Comparison of ENCODE assay signal across 29 cellular contexts in genomic region chr2:240644859-240645301, GRCh38. TPM values are rescaled to one million over a fixed set of nuclear protein-coding genes. Genes with fewer than 3 reads are reported as not detected.
A peak's percentile ranks its signal among the peaks of the same experiment; 100 is the strongest.
DNase-seq lines count a peak whose midpoint lies in the region; ATAC-seq and TF ChIP-seq lines count a peak whose summit lies in the region.
"Had no signal": no experiment of that assay in that cellular context is flagged by ENCODE, and none has a peak within 500 bp of the region (broad histone marks: within the 10 kb centered on the region; RNA-seq: fewer than 3 reads in every experiment).

No MANE protein-coding gene starts in this region.

- no peaks in the 10 kb centered on the region for H3K4me1 ChIP-seq in endodermal cell (ENCODE audit: control insufficient read depth, insufficient read depth, low read length)
- H3K4me1 ChIP-seq: Caco-2, pancreas, transverse colon had no signal

- no peaks in the 10 kb centered on the region for H3K36me3 ChIP-seq in endodermal cell (ENCODE audit: control insufficient read depth, insufficient read depth, low read length)
- H3K36me3 ChIP-seq: pancreas, transverse colon had no signal

- WGBS in endodermal cell (ENCODE audit: insufficient coverage in 1 of 2, insufficient read length in 1 of 2), 2 experiments: 80 to 90% methylated on average over 6 to 8 of the region's 8 CpGs

- TF ChIP-seq CTCF in GM10266 (IDR thresholded peaks at IDR 0.05; ENCODE audit: control insufficient read depth, insufficient read depth, low read depth, missing control alignments) (no peak), endodermal cell (conservative IDR thresholded peaks at IDR 0.05) (no peak), coronary artery (IDR thresholded peaks at IDR 0.05) (no peak)

- H3K36me3 Mint-ChIP-seq in activated T-cell treated with anti-CD3 and anti-CD28 coated beads, Interleukin-2, amount 50 U/mL, for 24 hours (ENCODE audit: low read depth): no peaks in the 10 kb centered on the region
- H3K36me3 Mint-ChIP-seq in activated T-cell treated with anti-CD3 and anti-CD28 coated beads, Interleukin-2, amount 50 U/mL, for 72 hours (ENCODE audit: insufficient read depth in 2 of 2): no peaks in the 10 kb centered on the region
- H3K36me3 Mint-ChIP-seq in endodermal cell (ENCODE audit: low read depth): no peaks in the 10 kb centered on the region
- H3K36me3 Mint-ChIP-seq: natural killer cell treated with Interleukin-12 subunit alpha and Interleukin-12 subunit beta and Interleukin-15 and Interleukin-18, amount 100 ng/mL, for 72 hours had no signal

- H3K4me1 Mint-ChIP-seq in activated T-cell treated with anti-CD3 and anti-CD28 coated beads, Interleukin-2, amount 50 U/mL, for 24 hours (ENCODE audit: low read depth): peaks cover 10% of the 10 kb centered on the region
- no peaks in the 10 kb centered on the region for H3K4me1 Mint-ChIP-seq in activated T-cell treated with anti-CD3 and anti-CD28 coated beads, Interleukin-2, amount 50 U/mL, for 72 hours (ENCODE audit: low read depth)
- H3K4me1 Mint-ChIP-seq in endodermal cell: peaks cover 14% of the 10 kb centered on the region
- H3K4me1 Mint-ChIP-seq: T-helper 17 cell had no signal

- H3K27ac ChIP-seq in endodermal cell (ENCODE audit: low read depth, low read length) (no peak overlapping the region), coronary artery (no peak overlapping the region)
- H3K27ac ChIP-seq: C4-2B, pancreas, SK-N-MC, transverse colon had no signal

- H3K4me3 Mint-ChIP-seq in activated T-cell treated with anti-CD3 and anti-CD28 coated beads, Interleukin-2, amount 50 U/mL, for 24 hours: no peak overlapping the region
- H3K4me3 Mint-ChIP-seq in activated T-cell treated with anti-CD3 and anti-CD28 coated beads, Interleukin-2, amount 50 U/mL, for 72 hours: no peak overlapping the region
- H3K4me3 Mint-ChIP-seq in endodermal cell: no peak overlapping the region
- H3K4me3 Mint-ChIP-seq: GM23338; natural killer cell treated with Interleukin-12 subunit alpha and Interleukin-12 subunit beta and Interleukin-15 and Interleukin-18, amount 100 ng/mL, for 72 hours; T-helper 17 cell had no signal

- no peak overlapping the region for H3K9ac ChIP-seq in endodermal cell (ENCODE audit: extremely low read depth, low read length, poor library complexity, severe bottlenecking)

- no peak overlapping the region for H3K4me3 ChIP-seq in endodermal cell (ENCODE audit: low read length)
- H3K4me3 ChIP-seq in coronary artery: no peak overlapping the region
- H3K4me3 ChIP-seq: GM23338, pancreas, SK-N-MC, transverse colon had no signal

- H3K9me3 ChIP-seq in endodermal cell (ENCODE audit: control insufficient read depth, low read length): no peaks in the 10 kb centered on the region
- H3K9me3 ChIP-seq: Caco-2, pancreas, transverse colon had no signal

- no peak for ATAC-seq in activated T-cell treated with anti-CD3 and anti-CD28 coated beads, Interleukin-2, amount 50 U/mL, for 72 hours (replicated peaks in 1 of 2)
- ATAC-seq: GM23338, left ventricle myocardium superior, pancreas, right cardiac atrium, T-helper 17 cell had no signal

- DNase-seq in activated T-cell treated with anti-CD3 and anti-CD28 coated beads, Interleukin-2, amount 50 U/mL, for 24 hours: peak; percentile 26
- DNase-seq in activated T-cell treated with anti-CD3 and anti-CD28 coated beads, Interleukin-2, amount 50 U/mL, for 72 hours: no peak
- peak; percentile 24 for DNase-seq in GM10266 (ENCODE audit: extremely low spot score)
- DNase-seq in endodermal cell: peak; percentile 48
- DNase-seq in stimulated activated CD8-positive, alpha-beta memory T cell treated with anti-CD3 and anti-CD28 coated beads, Interleukin-4, amount 100 ng/mL, for 48 hours: peak; percentile 24
- no peak for DNase-seq in nucleus accumbens (lab: John Stamatoyannopoulos, UW)
- no peak for DNase-seq in SHP77 (lab: John Stamatoyannopoulos, UW)
- no peak for DNase-seq in coronary artery (ENCODE audit: low spot score)
- DNase-seq: activated CD4-positive, alpha-beta T cell treated with anti-CD3 and anti-CD28 coated beads for 48 hours; activated gamma-delta T cell; Caco-2; dermis blood vessel endothelial cell; DMS79 treated with DMSO at 0.1 percent for 48 hours; GF-D8; hypothalamus; Karpas-422; left ventricle myocardium superior; NCI-H1436; NCI-H748 treated with DMSO at 0.1 percent for 48 hours; T-helper 17 cell; transverse colon had no signal

- peaks cover 1% of the 10 kb centered on the region for H3K27me3 ChIP-seq in endodermal cell (ENCODE audit: control insufficient read depth, insufficient read depth, low read length, poor library complexity, severe bottlenecking)
- H3K27me3 ChIP-seq: pancreas had no signal

- no peaks in the 10 kb centered on the region for H3K9me3 Mint-ChIP-seq in activated T-cell treated with anti-CD3 and anti-CD28 coated beads, Interleukin-2, amount 50 U/mL, for 24 hours
- no peaks in the 10 kb centered on the region for H3K9me3 Mint-ChIP-seq in activated T-cell treated with anti-CD3 and anti-CD28 coated beads, Interleukin-2, amount 50 U/mL, for 72 hours
- H3K9me3 Mint-ChIP-seq in endodermal cell: no peaks in the 10 kb centered on the region
- H3K9me3 Mint-ChIP-seq: GM23338; natural killer cell treated with Interleukin-12 subunit alpha and Interleukin-12 subunit beta and Interleukin-15 and Interleukin-18, amount 100 ng/mL, for 72 hours had no signal

- peaks cover 13% of the 10 kb centered on the region for H3K27me3 Mint-ChIP-seq in activated T-cell treated with anti-CD3 and anti-CD28 coated beads, Interleukin-2, amount 50 U/mL, for 24 hours
- peaks cover 20% of the 10 kb centered on the region for H3K27me3 Mint-ChIP-seq in activated T-cell treated with anti-CD3 and anti-CD28 coated beads, Interleukin-2, amount 50 U/mL, for 72 hours (ENCODE audit: low read depth)
- peaks cover 12% of the 10 kb centered on the region for H3K27me3 Mint-ChIP-seq in endodermal cell (ENCODE audit: insufficient read depth)

- H3K27ac Mint-ChIP-seq in activated T-cell treated with anti-CD3 and anti-CD28 coated beads, Interleukin-2, amount 50 U/mL, for 24 hours: no peak overlapping the region
- H3K27ac Mint-ChIP-seq in activated T-cell treated with anti-CD3 and anti-CD28 coated beads, Interleukin-2, amount 50 U/mL, for 72 hours: no peak overlapping the region
- H3K27ac Mint-ChIP-seq in endodermal cell: no peak overlapping the region
- H3K27ac Mint-ChIP-seq: GM23338; natural killer cell treated with Interleukin-12 subunit alpha and Interleukin-12 subunit beta and Interleukin-15 and Interleukin-18, amount 100 ng/mL, for 72 hours; T-helper 17 cell had no signal

RNA-seq across cellular contexts. Expression of gene GPR35, which starts 19.6 kb away (rescaled TPM):
- total RNA-seq in activated T-cell treated with anti-CD3 and anti-CD28 coated beads, Interleukin-2, amount 50 U/mL, for 72 hours: 10 to 100 TPM; 48.2 to 50.7 TPM
- under 1 TPM; 0.55 to 0.71 TPM for total RNA-seq in endodermal cell
- 0.82 TPM for polyA plus RNA-seq in endodermal cell (2013, experiment 1 of 2)
- 0.75 TPM for polyA plus RNA-seq in endodermal cell (2013, experiment 2 of 2)
- total RNA-seq: GM23338 had no signal
- polyA plus RNA-seq: GM23338 had no signal

RNA-seq across cellular contexts. Expression of gene AQP12B, which starts 37.8 kb away (rescaled TPM):
- not detected for total RNA-seq in activated T-cell treated with anti-CD3 and anti-CD28 coated beads, Interleukin-2, amount 50 U/mL, for 72 hours
- total RNA-seq in endodermal cell: not detected
- not detected for polyA plus RNA-seq in endodermal cell (2013, experiment 1 of 2)
- not detected for polyA plus RNA-seq in endodermal cell (2013, experiment 2 of 2)
- total RNA-seq: astrocyte; Caco-2; dermis blood vessel endothelial cell; GM23338; left ventricle myocardium superior; mononuclear cell; natural killer cell treated with Interleukin-12 subunit alpha and Interleukin-12 subunit beta and Interleukin-15 and Interleukin-18, amount 100 ng/mL, for 72 hours; right cardiac atrium; T-helper 17 cell had no signal
- polyA plus RNA-seq: GM23338, right cardiac atrium had no signal

RNA-seq across cellular contexts. Expression of gene AQP12A, which starts 46.8 kb away (rescaled TPM):
- total RNA-seq in activated T-cell treated with anti-CD3 and anti-CD28 coated beads, Interleukin-2, amount 50 U/mL, for 72 hours: not detected
- not detected for total RNA-seq in endodermal cell
- not detected for polyA plus RNA-seq in endodermal cell (2013, experiment 1 of 2)
- not detected for polyA plus RNA-seq in endodermal cell (2013, experiment 2 of 2)
- total RNA-seq: astrocyte; Caco-2; dermis blood vessel endothelial cell; GM23338; left ventricle myocardium superior; mononuclear cell; natural killer cell treated with Interleukin-12 subunit alpha and Interleukin-12 subunit beta and Interleukin-15 and Interleukin-18, amount 100 ng/mL, for 72 hours; right cardiac atrium; T-helper 17 cell; transverse colon had no signal
- polyA plus RNA-seq: GM23338, right cardiac atrium had no signal

RNA-seq across cellular contexts. Expression of gene CAPN10, which starts 58.3 kb away (rescaled TPM):
- 10 to 100 TPM; 36.9 to 43.7 TPM for total RNA-seq in activated T-cell treated with anti-CD3 and anti-CD28 coated beads, Interleukin-2, amount 50 U/mL, for 72 hours
- total RNA-seq in endodermal cell: 10 to 100 TPM; 58.9 to 61.9 TPM
- 43.3 TPM for polyA plus RNA-seq in endodermal cell (2013, experiment 1 of 2)
- 41.5 TPM for polyA plus RNA-seq in endodermal cell (2013, experiment 2 of 2)

Comparison
In these comparisons a context has a peak if more than half of its experiments do, and no peak if none do; other contexts are left out.
1. DNase-seq: peak in activated T-cell treated with anti-CD3 and anti-CD28 coated beads, Interleukin-2, amount 50 U/mL, for 24 hours (single experiment), GM10266 (single experiment), endodermal cell (single experiment) and stimulated activated CD8-positive, alpha-beta memory T cell treated with anti-CD3 and anti-CD28 coated beads, Interleukin-4, amount 100 ng/mL, for 48 hours (single experiment); none in activated T-cell treated with anti-CD3 and anti-CD28 coated beads, Interleukin-2, amount 50 U/mL, for 72 hours (0 of 2), nucleus accumbens (0 of 56), SHP77 (0 of 2) and coronary artery (single experiment).
2. RNA of gene GPR35, which starts 19.6 kb away (total RNA-seq): 48.2 to 50.7 TPM in activated T-cell treated with anti-CD3 and anti-CD28 coated beads, Interleukin-2, amount 50 U/mL, for 72 hours; 0.55 to 0.71 TPM in endodermal cell; every median in the first group is over 10 times any median in the second.